34 cellular contexts compared by ENCODE assay signal in the genomic region with DNA sequence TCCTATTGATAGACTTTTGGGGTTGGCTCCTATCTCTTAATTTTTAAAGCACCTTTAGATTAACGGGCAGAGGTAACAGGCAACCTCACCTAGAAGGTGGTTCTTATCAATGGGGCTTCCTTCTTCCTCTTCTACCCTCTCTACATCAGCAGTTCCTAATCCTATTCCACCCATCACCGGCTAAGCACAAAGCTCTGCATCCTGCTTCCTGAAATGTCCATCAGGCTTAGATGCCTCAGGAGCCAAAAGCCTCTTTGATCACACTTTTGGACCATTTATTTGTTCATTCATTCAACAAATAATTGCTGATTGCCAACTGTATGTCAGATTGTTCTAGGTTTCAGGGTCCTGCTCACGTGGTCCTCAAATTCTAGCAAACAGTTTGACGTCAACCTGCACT.
"Had no signal": no experiment of that assay in that cellular context is flagged by ENCODE, and none has a peak within 500 bp of the region (broad histone marks: within the 10 kb centered on the region; RNA-seq: fewer than 3 reads in every experiment).

No MANE protein-coding gene starts in this region.

- DNase-seq: Karpas-422, Kasumi-1, KG1, MG63, MM.1S, MV-4-11, NCI-H1048, NCI-H1092, NCI-H1092 treated with DMSO at 0.1 percent for 48 hours, NCI-H1105, NCI-H1105 treated with DMSO at 0.1 percent for 48 hours, NCI-H1417, NCI-H1417 treated with DMSO at 0.1 percent for 48 hours, NCI-H1436, NCI-H1436 treated with DMSO at 0.1 percent for 48 hours, NCI-H146, NCI-H1694, NCI-H1694 treated with DMSO at 0.1 percent for 48 hours, NCI-H187, NCI-H187 treated with DMSO at 0.1 percent for 48 hours, NCI-H1930, NCI-H2029, NCI-H2029 treated with DMSO at 0.1 percent for 48 hours, NCI-H2081, NCI-H2081 treated with DMSO at 0.1 percent for 48 hours, NCI-H2107, NCI-H2171, NCI-H2171 treated with DMSO at 0.1 percent for 48 hours, NCI-H2227 treated with DMSO at 0.1 percent for 48 hours, NCI-H226, NCI-H345, NCI-H446, NCI-H446 treated with DMSO at 0.1 percent for 48 hours had no signal

- H3K4me2 ChIP-seq: KMS-11 had no signal

- H3K27me3 ChIP-seq: MG63 had no signal

- H3K27ac ChIP-seq: KMS-11 had no signal

- H3K9ac ChIP-seq: KMS-11 had no signal

- H3K9me3 ChIP-seq: MG63 had no signal

- H3K4me3 ChIP-seq: MG63 had no signal

- H3K36me3 ChIP-seq: MG63 had no signal
